In the genomic region with DNA sequence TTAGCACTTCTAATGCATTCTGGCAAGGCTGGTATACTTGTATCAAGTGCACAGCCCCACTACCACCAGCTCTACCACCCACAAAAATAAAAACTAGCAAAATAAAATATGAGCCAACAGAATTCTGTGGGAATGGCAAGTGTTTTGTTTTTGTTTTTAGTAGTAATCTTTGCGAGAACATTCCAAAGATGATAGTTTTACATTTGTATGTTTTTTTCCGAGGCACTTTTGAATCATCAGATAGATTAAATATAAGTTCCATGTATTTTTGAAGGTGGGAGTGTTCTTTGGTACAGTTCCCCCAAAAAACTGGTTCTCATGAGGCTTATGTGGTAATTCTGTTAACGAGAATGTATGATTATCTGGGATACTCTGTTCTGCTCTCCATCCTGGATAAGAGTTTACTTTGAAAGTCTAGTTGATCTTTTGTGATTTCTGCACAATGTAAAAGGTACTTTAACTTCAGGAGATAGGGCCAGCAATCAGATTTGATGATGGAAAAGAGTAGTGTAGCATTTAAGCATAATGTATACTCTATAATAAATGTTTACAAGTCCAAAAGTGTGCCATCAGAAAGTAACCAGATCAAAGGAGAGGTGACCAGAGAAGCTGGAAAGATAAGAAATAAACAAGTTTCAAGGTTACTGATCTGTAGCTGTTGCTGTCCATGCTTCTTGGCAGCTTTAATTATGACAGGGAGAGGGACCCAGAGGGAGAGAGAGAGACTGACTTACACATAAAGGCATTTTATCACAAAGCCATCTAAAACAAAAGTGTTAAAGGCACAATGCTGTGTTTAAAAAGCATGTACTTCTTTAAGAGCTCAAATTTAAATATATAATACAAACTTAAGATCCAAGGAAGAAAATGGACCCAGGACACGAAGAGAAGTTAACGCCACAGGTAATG, we compare ENCODE assay signal across 1 cellular context.
A peak's percentile ranks its signal among the peaks of the same experiment; 100 is the strongest.
TF ChIP-seq lines count a peak whose summit lies in the region.

No MANE protein-coding gene starts in this region.

TF ChIP-seq in HepG2, 621 proteins besides CTCF, POLR2A, EP300 and RAD21 (continued from another document):
- TF ChIP-seq, protein P1, sequence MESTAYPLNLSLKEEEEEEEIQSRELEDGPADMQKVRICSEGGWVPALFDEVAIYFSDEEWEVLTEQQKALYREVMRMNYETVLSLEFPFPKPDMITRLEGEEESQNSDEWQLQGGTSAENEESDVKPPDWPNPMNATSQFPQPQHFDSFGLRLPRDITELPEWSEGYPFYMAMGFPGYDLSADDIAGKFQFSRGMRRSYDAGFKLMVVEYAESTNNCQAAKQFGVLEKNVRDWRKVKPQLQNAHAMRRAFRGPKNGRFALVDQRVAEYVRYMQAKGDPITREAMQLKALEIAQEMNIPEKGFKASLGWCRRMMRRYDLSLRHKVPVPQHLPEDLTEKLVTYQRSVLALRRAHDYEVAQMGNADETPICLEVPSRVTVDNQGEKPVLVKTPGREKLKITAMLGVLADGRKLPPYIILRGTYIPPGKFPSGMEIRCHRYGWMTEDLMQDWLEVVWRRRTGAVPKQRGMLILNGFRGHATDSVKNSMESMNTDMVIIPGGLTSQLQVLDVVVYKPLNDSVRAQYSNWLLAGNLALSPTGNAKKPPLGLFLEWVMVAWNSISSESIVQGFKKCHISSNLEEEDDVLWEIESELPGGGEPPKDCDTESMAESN (CRISPR knock-in tag; conservative IDR thresholded peaks at IDR 0.05), result no peak
- TF ChIP-seq EEA1 (CRISPR knock-in tag; IDR thresholded peaks at IDR 0.05; ENCODE audit: borderline replicate concordance), result no peak
- TF ChIP-seq ZFP90 (CRISPR knock-in tag; IDR thresholded peaks at IDR 0.05; ENCODE audit: borderline replicate concordance), result no peak
- TF ChIP-seq IKZF1 (IDR thresholded peaks at IDR 0.05), result no peak
- no peak for TF ChIP-seq ZNF460 (CRISPR knock-in tag; IDR thresholded peaks at IDR 0.05; ENCODE audit: borderline replicate concordance)
- TF ChIP-seq ZNF709 (CRISPR knock-in tag; IDR thresholded peaks at IDR 0.05), result no peak
- TF ChIP-seq, protein P2, sequence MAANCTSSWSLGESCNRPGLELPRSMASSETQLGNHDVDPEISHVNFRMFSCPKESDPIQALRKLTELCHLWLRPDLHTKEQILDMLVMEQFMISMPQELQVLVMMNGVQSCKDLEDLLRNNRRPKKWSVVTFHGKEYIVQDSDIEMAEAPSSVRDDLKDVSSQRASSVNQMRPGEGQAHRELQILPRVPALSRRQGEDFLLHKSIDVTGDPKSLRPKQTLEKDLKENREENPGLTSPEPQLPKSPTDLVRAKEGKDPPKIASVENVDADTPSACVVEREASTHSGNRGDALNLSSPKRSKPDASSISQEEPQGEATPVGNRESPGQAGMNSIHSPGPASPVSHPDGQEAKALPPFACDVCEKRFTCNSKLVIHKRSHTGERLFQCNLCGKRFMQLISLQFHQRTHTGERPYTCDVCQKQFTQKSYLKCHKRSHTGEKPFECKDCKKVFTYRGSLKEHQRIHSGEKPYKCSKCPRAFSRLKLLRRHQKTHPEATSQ (CRISPR knock-in tag; IDR thresholded peaks at IDR 0.05; ENCODE audit: borderline replicate concordance), result no peak
- TF ChIP-seq ISL2 (CRISPR knock-in tag; IDR thresholded peaks at IDR 0.05), result 0 out of 2 replicates have a peak, but pooled peaks have one; percentile 30
- TF ChIP-seq HMG20B (CRISPR knock-in tag; conservative IDR thresholded peaks at IDR 0.05), result no peak
- TF ChIP-seq, protein P3, sequence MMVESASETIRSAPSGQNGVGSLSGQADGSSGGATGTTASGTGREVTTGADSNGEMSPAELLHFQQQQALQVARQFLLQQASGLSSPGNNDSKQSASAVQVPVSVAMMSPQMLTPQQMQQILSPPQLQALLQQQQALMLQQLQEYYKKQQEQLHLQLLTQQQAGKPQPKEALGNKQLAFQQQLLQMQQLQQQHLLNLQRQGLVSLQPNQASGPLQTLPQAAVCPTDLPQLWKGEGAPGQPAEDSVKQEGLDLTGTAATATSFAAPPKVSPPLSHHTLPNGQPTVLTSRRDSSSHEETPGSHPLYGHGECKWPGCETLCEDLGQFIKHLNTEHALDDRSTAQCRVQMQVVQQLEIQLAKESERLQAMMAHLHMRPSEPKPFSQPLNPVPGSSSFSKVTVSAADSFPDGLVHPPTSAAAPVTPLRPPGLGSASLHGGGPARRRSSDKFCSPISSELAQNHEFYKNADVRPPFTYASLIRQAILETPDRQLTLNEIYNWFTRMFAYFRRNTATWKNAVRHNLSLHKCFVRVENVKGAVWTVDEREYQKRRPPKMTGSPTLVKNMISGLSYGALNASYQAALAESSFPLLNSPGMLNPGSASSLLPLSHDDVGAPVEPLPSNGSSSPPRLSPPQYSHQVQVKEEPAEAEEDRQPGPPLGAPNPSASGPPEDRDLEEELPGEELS (CRISPR knock-in tag; IDR thresholded peaks at IDR 0.05), result peak; percentile 46; the same call in 1 of the 2 replicates
- TF ChIP-seq PCBP1 (IDR thresholded peaks at IDR 0.05; ENCODE audit: borderline replicate concordance, low read depth, low read length), result no peak
- TF ChIP-seq PHB2 (IDR thresholded peaks at IDR 0.05; ENCODE audit: partially characterized antibody), result no peak
- no peak for TF ChIP-seq HHEX (CRISPR knock-in tag; IDR thresholded peaks at IDR 0.05)
- TF ChIP-seq, protein P4, sequence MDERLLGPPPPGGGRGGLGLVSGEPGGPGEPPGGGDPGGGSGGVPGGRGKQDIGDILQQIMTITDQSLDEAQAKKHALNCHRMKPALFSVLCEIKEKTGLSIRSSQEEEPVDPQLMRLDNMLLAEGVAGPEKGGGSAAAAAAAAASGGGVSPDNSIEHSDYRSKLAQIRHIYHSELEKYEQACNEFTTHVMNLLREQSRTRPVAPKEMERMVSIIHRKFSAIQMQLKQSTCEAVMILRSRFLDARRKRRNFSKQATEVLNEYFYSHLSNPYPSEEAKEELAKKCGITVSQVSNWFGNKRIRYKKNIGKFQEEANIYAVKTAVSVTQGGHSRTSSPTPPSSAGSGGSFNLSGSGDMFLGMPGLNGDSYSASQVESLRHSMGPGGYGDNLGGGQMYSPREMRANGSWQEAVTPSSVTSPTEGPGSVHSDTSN (CRISPR knock-in tag; IDR thresholded peaks at IDR 0.05), result no peak
- TF ChIP-seq JUNB (CRISPR knock-in tag; IDR thresholded peaks at IDR 0.05; ENCODE audit: borderline replicate concordance), result no peak
- no peak for TF ChIP-seq FOXK1 (CRISPR knock-in tag; IDR thresholded peaks at IDR 0.05; ENCODE audit: borderline replicate concordance, low read depth)
- peak; percentile 18; the same call in 1 of the 2 replicates for TF ChIP-seq CREM (IDR thresholded peaks at IDR 0.05)
- TF ChIP-seq CREM (CRISPR knock-in tag; IDR thresholded peaks at IDR 0.05), result no peak
- TF ChIP-seq FLYWCH1 (CRISPR knock-in tag; IDR thresholded peaks at IDR 0.05), result no peak
- TF ChIP-seq, protein P5, sequence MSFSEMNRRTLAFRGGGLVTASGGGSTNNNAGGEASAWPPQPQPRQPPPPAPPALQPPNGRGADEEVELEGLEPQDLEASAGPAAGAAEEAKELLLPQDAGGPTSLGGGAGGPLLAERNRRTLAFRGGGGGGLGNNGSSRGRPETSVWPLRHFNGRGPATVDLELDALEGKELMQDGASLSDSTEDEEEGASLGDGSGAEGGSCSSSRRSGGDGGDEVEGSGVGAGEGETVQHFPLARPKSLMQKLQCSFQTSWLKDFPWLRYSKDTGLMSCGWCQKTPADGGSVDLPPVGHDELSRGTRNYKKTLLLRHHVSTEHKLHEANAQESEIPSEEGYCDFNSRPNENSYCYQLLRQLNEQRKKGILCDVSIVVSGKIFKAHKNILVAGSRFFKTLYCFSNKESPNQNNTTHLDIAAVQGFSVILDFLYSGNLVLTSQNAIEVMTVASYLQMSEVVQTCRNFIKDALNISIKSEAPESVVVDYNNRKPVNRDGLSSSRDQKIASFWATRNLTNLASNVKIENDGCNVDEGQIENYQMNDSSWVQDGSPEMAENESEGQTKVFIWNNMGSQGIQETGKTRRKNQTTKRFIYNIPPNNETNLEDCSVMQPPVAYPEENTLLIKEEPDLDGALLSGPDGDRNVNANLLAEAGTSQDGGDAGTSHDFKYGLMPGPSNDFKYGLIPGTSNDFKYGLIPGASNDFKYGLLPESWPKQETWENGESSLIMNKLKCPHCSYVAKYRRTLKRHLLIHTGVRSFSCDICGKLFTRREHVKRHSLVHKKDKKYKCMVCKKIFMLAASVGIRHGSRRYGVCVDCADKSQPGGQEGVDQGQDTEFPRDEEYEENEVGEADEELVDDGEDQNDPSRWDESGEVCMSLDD (CRISPR knock-in tag; IDR thresholded peaks at IDR 0.05; ENCODE audit: borderline replicate concordance), result no peak
- TF ChIP-seq ZNF816 (CRISPR knock-in tag; IDR thresholded peaks at IDR 0.05; ENCODE audit: borderline replicate concordance), result no peak
- TF ChIP-seq SP2 (CRISPR knock-in tag; IDR thresholded peaks at IDR 0.05), result no peak
- no peak for TF ChIP-seq NCOR1 (IDR thresholded peaks at IDR 0.05; ENCODE audit: borderline replicate concordance, low read length)
- peak; percentile 50; the same call in 1 of the 2 replicates for TF ChIP-seq TCF7L2 (IDR thresholded peaks at IDR 0.05; ENCODE audit: low read depth, low read length)
- TF ChIP-seq, protein P6, sequence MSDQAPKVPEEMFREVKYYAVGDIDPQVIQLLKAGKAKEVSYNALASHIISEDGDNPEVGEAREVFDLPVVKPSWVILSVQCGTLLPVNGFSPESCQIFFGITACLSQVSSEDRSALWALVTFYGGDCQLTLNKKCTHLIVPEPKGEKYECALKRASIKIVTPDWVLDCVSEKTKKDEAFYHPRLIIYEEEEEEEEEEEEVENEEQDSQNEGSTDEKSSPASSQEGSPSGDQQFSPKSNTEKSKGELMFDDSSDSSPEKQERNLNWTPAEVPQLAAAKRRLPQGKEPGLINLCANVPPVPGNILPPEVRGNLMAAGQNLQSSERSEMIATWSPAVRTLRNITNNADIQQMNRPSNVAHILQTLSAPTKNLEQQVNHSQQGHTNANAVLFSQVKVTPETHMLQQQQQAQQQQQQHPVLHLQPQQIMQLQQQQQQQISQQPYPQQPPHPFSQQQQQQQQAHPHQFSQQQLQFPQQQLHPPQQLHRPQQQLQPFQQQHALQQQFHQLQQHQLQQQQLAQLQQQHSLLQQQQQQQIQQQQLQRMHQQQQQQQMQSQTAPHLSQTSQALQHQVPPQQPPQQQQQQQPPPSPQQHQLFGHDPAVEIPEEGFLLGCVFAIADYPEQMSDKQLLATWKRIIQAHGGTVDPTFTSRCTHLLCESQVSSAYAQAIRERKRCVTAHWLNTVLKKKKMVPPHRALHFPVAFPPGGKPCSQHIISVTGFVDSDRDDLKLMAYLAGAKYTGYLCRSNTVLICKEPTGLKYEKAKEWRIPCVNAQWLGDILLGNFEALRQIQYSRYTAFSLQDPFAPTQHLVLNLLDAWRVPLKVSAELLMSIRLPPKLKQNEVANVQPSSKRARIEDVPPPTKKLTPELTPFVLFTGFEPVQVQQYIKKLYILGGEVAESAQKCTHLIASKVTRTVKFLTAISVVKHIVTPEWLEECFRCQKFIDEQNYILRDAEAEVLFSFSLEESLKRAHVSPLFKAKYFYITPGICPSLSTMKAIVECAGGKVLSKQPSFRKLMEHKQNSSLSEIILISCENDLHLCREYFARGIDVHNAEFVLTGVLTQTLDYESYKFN (CRISPR knock-in tag; conservative IDR thresholded peaks at IDR 0.05), result 0 out of 2 replicates have a peak, but pooled peaks have one; percentile 24
- TF ChIP-seq ZNF546 (CRISPR knock-in tag; conservative IDR thresholded peaks at IDR 0.05), result no peak
- TF ChIP-seq DMAP1 (CRISPR knock-in tag; IDR thresholded peaks at IDR 0.05), result no peak
- TF ChIP-seq FOXP1 (IDR thresholded peaks at IDR 0.05), result no peak
- peak; percentile 71; the same call in 1 of the 2 replicates for TF ChIP-seq FOXP1 (CRISPR knock-in tag; IDR thresholded peaks at IDR 0.05)
- TF ChIP-seq MTF2 (CRISPR knock-in tag; IDR thresholded peaks at IDR 0.05; ENCODE audit: borderline replicate concordance), result no peak
- TF ChIP-seq SRSF1 (optimal IDR thresholded peaks at IDR 0.05; ENCODE audit: low read depth, low read length), result no peak
- no peak for TF ChIP-seq ZFP82 (CRISPR knock-in tag; IDR thresholded peaks at IDR 0.05; ENCODE audit: borderline replicate concordance)
- no peak for TF ChIP-seq ZNF713 (CRISPR knock-in tag; IDR thresholded peaks at IDR 0.05)
- peak; percentile 66; the same call in 1 of the 2 replicates for TF ChIP-seq SIX1 (CRISPR knock-in tag; IDR thresholded peaks at IDR 0.05; ENCODE audit: borderline replicate concordance)
